Comparison of ENCODE assay signal across 8 cellular contexts in the genomic region with DNA sequence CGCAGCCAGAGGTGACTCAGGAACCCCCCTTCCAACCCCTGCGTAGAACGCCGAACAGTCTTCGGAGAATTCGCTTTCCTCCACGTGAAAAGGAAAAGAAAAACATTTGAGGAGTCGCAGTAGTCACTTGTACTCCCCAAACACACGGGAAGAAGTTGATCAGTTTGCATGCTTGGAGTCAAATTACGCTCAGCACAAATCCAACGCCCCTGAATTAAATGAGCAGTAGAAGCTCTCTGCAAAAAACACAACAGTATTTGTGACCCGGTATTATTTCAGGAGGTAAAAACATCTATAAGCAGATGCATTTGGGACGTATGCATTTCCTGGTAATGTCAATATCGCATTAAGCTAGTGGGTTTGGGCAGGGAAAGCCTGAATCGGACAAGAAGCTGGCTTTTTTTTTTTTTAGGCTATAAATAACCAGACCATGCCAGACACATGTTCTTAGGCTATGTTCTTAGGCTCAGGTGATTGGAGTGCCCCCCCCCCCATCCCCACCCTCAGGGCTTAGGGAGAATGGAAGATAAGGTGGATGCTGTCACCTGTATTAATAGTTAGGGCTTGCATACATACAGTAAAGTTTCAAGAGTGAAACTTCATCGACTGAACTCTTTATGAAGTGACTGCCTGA. TPM values are rescaled to one million over a fixed set of nuclear protein-coding genes. Genes with fewer than 3 reads are reported as not detected.
A peak's percentile ranks its signal among the peaks of the same experiment; 100 is the strongest.
DNase-seq lines count a peak whose midpoint lies in the region; ATAC-seq lines count a peak whose summit lies in the region.

No MANE protein-coding gene starts in this region.

- H3K36me3 ChIP-seq in HUES48 (ENCODE audit: control insufficient read depth, insufficient read depth, low read length) = no peaks in the 10 kb centered on the region

- peaks cover 12% of the 10 kb centered on the region; the same call in 1 of the 2 replicates for H3K4me1 ChIP-seq in HUES48 (ENCODE audit: control insufficient read depth, insufficient read depth, low read length)
- no peaks in the 10 kb centered on the region for H3K4me1 ChIP-seq in right cardiac atrium (ENCODE audit: control insufficient read depth, insufficient read depth, low read length)

- H3K9me3 ChIP-seq in HUES48 (ENCODE audit: control insufficient read depth, insufficient read depth, low read length) (no peaks in the 10 kb centered on the region), right cardiac atrium (ENCODE audit: control insufficient read depth, low read length) (no peaks in the 10 kb centered on the region)

- H3K4me1 Mint-ChIP-seq in activated naive CD8-positive, alpha-beta T cell treated with anti-CD3 and anti-CD28 coated beads for 36 hours = peaks cover 19% of the 10 kb centered on the region

- H3K9me3 Mint-ChIP-seq in activated naive CD8-positive, alpha-beta T cell treated with anti-CD3 and anti-CD28 coated beads for 36 hours = no peaks in the 10 kb centered on the region

- H3K9ac ChIP-seq in HUES48 (ENCODE audit: low read depth, low read length) = peak overlapping the region; percentile 82

- DNase-seq in DMS 273 treated with DMSO at 0.1 percent for 48 hours (lab: John Stamatoyannopoulos, UW) (peak; percentile 48), right cardiac atrium (no peak), skeletal muscle cell (ENCODE audit: low read depth) (no peak), dedifferentiated amniotic fluid mesenchymal stem cell (ENCODE audit: extremely low spot score) (no peak), GM19238 (ENCODE audit: insufficient read length, low spot score) (no peak)
- DNase-seq in activated naive CD8-positive, alpha-beta T cell treated with anti-CD3 and anti-CD28 coated beads for 36 hours = no peak
- no peak for DNase-seq in stimulated activated CD4-positive, alpha-beta T cell treated with anti-CD3 and anti-CD28 coated beads, Interleukin-12 subunit alpha, Interleukin-12 subunit beta, amount 100 ng/mL, for 4 hours

- H3K4me3 ChIP-seq in HUES48 (ENCODE audit: low read depth, low read length) (peak overlapping the region; percentile 99), right cardiac atrium (ENCODE audit: low read length) (peak overlapping the region; percentile 81), skeletal muscle cell (ENCODE audit: low read depth, low read length) (peak overlapping the region; percentile 92)

- H3K27ac Mint-ChIP-seq in activated naive CD8-positive, alpha-beta T cell treated with anti-CD3 and anti-CD28 coated beads for 36 hours = peak overlapping the region; percentile 88

- WGBS in right cardiac atrium = under 1% methylated on average over 16 of the region's 16 CpGs

- peak overlapping the region; percentile 82 for H3K4me3 Mint-ChIP-seq in activated naive CD8-positive, alpha-beta T cell treated with anti-CD3 and anti-CD28 coated beads for 36 hours

- intact Hi-C loops in right cardiac atrium (cut with DNase I) = loop anchor here in 2 of 4 donors (5.0 to 10.0 kb wide), 5 partner anchors 54 to 184 kb away; no protein-coding TSS in a partner anchor

- peak overlapping the region; percentile 60 for H3K27ac ChIP-seq in HUES48 (ENCODE audit: low read depth, low read length)
- peak overlapping the region; percentile 93 for H3K27ac ChIP-seq in right cardiac atrium (ENCODE audit: low read length)

- no peaks in the 10 kb centered on the region for H3K36me3 Mint-ChIP-seq in activated naive CD8-positive, alpha-beta T cell treated with anti-CD3 and anti-CD28 coated beads for 36 hours

- H3K27me3 Mint-ChIP-seq in activated naive CD8-positive, alpha-beta T cell treated with anti-CD3 and anti-CD28 coated beads for 36 hours = peaks cover 9% of the 10 kb centered on the region

- ATAC-seq in right cardiac atrium = peak in 1 of 2 donors; percentile 6

- H3K27me3 ChIP-seq in HUES48 (ENCODE audit: control insufficient read depth, insufficient read depth, low read length) (peaks cover 19% of the 10 kb centered on the region), right cardiac atrium (ENCODE audit: control insufficient read depth, insufficient read depth) (no peaks in the 10 kb centered on the region)

RNA-seq across cellular contexts. Expression of a gene that starts 0.9 kb away (rescaled TPM):
- 1 to 10 TPM; 4.1 to 5.5 TPM for total RNA-seq in activated naive CD8-positive, alpha-beta T cell treated with anti-CD3 and anti-CD28 coated beads for 36 hours
- 10 to 100 TPM; 24.0 to 30.3 (median 25.1) TPM for total RNA-seq in right cardiac atrium
- polyA plus RNA-seq in right cardiac atrium = 14.2 TPM
